Comparison of ENCODE assay signal across 9 cellular contexts in genomic region chr17:42312035-42312284, GRCh38. TPM values are rescaled to one million over a fixed set of nuclear protein-coding genes. Genes with fewer than 3 reads are reported as not detected.
DNase-seq lines count a peak whose midpoint lies in the region; ATAC-seq and TF ChIP-seq lines count a peak whose summit lies in the region.
"Had no signal": no experiment of that assay in that cellular context is flagged by ENCODE, and none has a peak within 500 bp of the region (broad histone marks: within the 10 kb centered on the region; RNA-seq: fewer than 3 reads in every experiment).

No MANE protein-coding gene starts in this region.

- no peak for ATAC-seq in GM21717 (IDR thresholded peaks at IDR 0.05; ENCODE audit: unreplicated experiment)

- H3K79me1 ChIP-seq in neuronal stem cell (ENCODE audit: low read depth, low read length) = no peaks in the 10 kb centered on the region

- no CpG with 5 or more reads among the region's 5 CpGs for whole genome bisulfite sequencing in neuronal stem cell (ENCODE audit: extremely low coverage in 2 of 2, insufficient read length in 2 of 2, insufficient replicate concordance in 1 of 2), 2 donors

- no peak overlapping the region for H2BK15ac ChIP-seq in neuronal stem cell (ENCODE audit: low read length)

- no peak overlapping the region for H4K8ac ChIP-seq in neuronal stem cell (ENCODE audit: low read depth, low read length)

- H3K23ac ChIP-seq in neuronal stem cell (ENCODE audit: low read depth, low read length, poor library complexity) = peak overlapping the region; percentile 35

- H4K91ac ChIP-seq in neuronal stem cell (ENCODE audit: low read depth, low read length, poor library complexity) = no peak overlapping the region

- TF ChIP-seq CTCF in AG04450 (IDR thresholded peaks at IDR 0.05; ENCODE audit: low read depth, low read length) (no peak), dorsolateral prefrontal cortex (IDR thresholded peaks at IDR 0.05 in 54 of 56, conservative IDR thresholded peaks at IDR 0.05 in 2 of 56; ENCODE audit: low read depth in 1 of 56, partially characterized antibody in 56 of 56) (no peak)

- H3K27ac ChIP-seq in AG04450 (ENCODE audit: low read depth, low read length) (peak overlapping the region; percentile 81), dorsolateral prefrontal cortex (peak overlapping the region in 57 of 59 donors; percentile 19 to 86 (median 73)), neuronal stem cell (replicated peaks; ENCODE audit: low read length) (no peak overlapping the region)
- H3K27ac ChIP-seq: epithelial cell of prostate had no signal

- H3K9ac ChIP-seq in neuronal stem cell (ENCODE audit: low read depth, low read length, poor library complexity) = no peak overlapping the region

- POLR2A ChIA-PET in AG04450 (lab: Yijun Ruan, JAX) = interaction anchor here (0.6 to 2.1 kb wide), 6 partner anchors 25 to 208 kb away, joined by 3 to 8 read pairs (median 4); partner anchors contain the start of gene CAVIN1

- H3K9me3 ChIP-seq in AG04450 (ENCODE audit: control insufficient read depth, insufficient read depth, low read length) (no peaks in the 10 kb centered on the region), neuronal stem cell (replicated peaks in 1 of 2; ENCODE audit: control insufficient read depth in 2 of 2, insufficient read depth in 1 of 2, low read depth in 1 of 2, low read length in 2 of 2) (no peaks in the 10 kb centered on the region)

- intact Hi-C loops in dorsolateral prefrontal cortex (cut with DNase I) = no loop called here

- no peak overlapping the region for H2BK12ac ChIP-seq in neuronal stem cell (ENCODE audit: low read length)

- no peak overlapping the region for H3K14ac ChIP-seq in neuronal stem cell (ENCODE audit: low read length)

- H3K4me1 ChIP-seq in neuronal stem cell (ENCODE audit: control insufficient read depth in 2 of 2, insufficient read depth in 1 of 2, low read depth in 1 of 2, low read length in 2 of 2) = peaks cover 16 to 21% of the 10 kb centered on the region in 2 donors

- CTCF ChIA-PET in AG04450 (lab: Charles Lee) = interaction anchor here (0.6 to 4.7 kb wide), 5 partner anchors 89 to 292 kb away, joined by 3 to 24 read pairs (median 11); partner anchors contain the start of gene NKIRAS2

- H3K4me3 ChIP-seq in AG04450 (ENCODE audit: low read depth, low read length) (no peak overlapping the region), dorsolateral prefrontal cortex (peak overlapping the region in 57 of 59 donors; percentile 11 to 68 (median 50)), neuronal stem cell (ENCODE audit: low read length in 2 of 2) (no peak overlapping the region)
- H3K4me3 ChIP-seq in Jurkat, Clone E6-1 (ENCODE audit: low read length) = peak overlapping the region; percentile 43

- no peak overlapping the region for H3K18ac ChIP-seq in neuronal stem cell (ENCODE audit: low read length)

- no peak overlapping the region for H2BK120ac ChIP-seq in neuronal stem cell (ENCODE audit: low read depth, low read length)

- H2AFZ ChIP-seq in neuronal stem cell (ENCODE audit: low read length) = no peak overlapping the region

- H2BK5ac ChIP-seq in neuronal stem cell (ENCODE audit: low read length) = no peak overlapping the region

- H2AK5ac ChIP-seq in neuronal stem cell (ENCODE audit: low read depth, low read length) = no peak overlapping the region

- no peak for DNase-seq in AG04450 (ENCODE audit: low read depth, low spot score)
- no peak for DNase-seq in Jurkat, Clone E6-1 (ENCODE audit: low read depth, low spot score)
- DNase-seq in dorsolateral prefrontal cortex = no peak
- no peak for DNase-seq in neuronal stem cell (ENCODE audit: low spot score)
- DNase-seq in AG20443 (ENCODE audit: low spot score) = no peak
- no peak for DNase-seq in MV-4-11 (lab: John Stamatoyannopoulos, UW)
- DNase-seq in Kasumi-1 (lab: John Stamatoyannopoulos, UW) = no peak

- no peak overlapping the region for H3K4me2 ChIP-seq in neuronal stem cell (ENCODE audit: insufficient read depth, low read length, poor library complexity, severe bottlenecking)

- H3K36me3 ChIP-seq in neuronal stem cell (replicated peaks in 1 of 2; ENCODE audit: control insufficient read depth in 2 of 2, insufficient read depth in 2 of 2, low read length in 2 of 2) = peaks cover 9 to 66% of the 10 kb centered on the region in 2 donors

- H3K4ac ChIP-seq in neuronal stem cell (ENCODE audit: low read length) = no peak overlapping the region

- H3K27me3 ChIP-seq in AG04450 (ENCODE audit: control insufficient read depth, insufficient read depth, low read length) = no peaks in the 10 kb centered on the region
- no peaks in the 10 kb centered on the region for H3K27me3 ChIP-seq in dorsolateral prefrontal cortex
- H3K27me3 ChIP-seq in neuronal stem cell (ENCODE audit: control insufficient read depth in 3 of 3, insufficient read depth in 3 of 3, low read depth in 1 of 3, low read length in 3 of 3) = no peaks in the 10 kb centered on the region

RNA-seq across cellular contexts. Expression of gene STAT5A, which starts 23.7 kb away (rescaled TPM):
- polyA plus RNA-seq in AG04450 (2011; rRNA removed) = 3.9 and 5.3 TPM in 2 replicates
- 4.6 and 7.9 TPM in 2 replicates for polyA minus RNA-seq in AG04450 (2011; rRNA and poly(A)+ RNA removed)
- polyA plus RNA-seq in Jurkat, Clone E6-1 (2012; ENCODE audit: insufficient read depth, insufficient read length) = 49.8 TPM
- 10 to 100 TPM in 71 of 120 experiments, 1 to 10 TPM in 49; 4.4 to 25.7 (median 10.8) TPM for total RNA-seq in dorsolateral prefrontal cortex
- 1.8 TPM for polyA plus RNA-seq in neuronal stem cell (2013, experiment 1 of 2)
- polyA plus RNA-seq in neuronal stem cell (2013, experiment 2 of 2) = 1.7 TPM

RNA-seq across cellular contexts. Expression of gene STAT5B, which starts 35.8 kb away (rescaled TPM):
- polyA plus RNA-seq in AG04450 (2011; rRNA removed) = 31.5 and 34.0 TPM in 2 replicates
- 45.2 and 49.3 TPM in 2 replicates for polyA minus RNA-seq in AG04450 (2011; rRNA and poly(A)+ RNA removed)
- polyA plus RNA-seq in Jurkat, Clone E6-1 (2012; ENCODE audit: insufficient read depth, insufficient read length) = 51.6 TPM
- total RNA-seq in dorsolateral prefrontal cortex = 10 to 100 TPM; 45.7 to 81.6 (median 60.4) TPM
- polyA plus RNA-seq in neuronal stem cell (2013, experiment 1 of 2) = 38.6 TPM
- polyA plus RNA-seq in neuronal stem cell (2013, experiment 2 of 2) = 40.6 TPM

Comparison
In these comparisons a context has a peak if more than half of its experiments do, and no peak if none do; other contexts are left out.
1. H3K4me3 ChIP-seq: peak in Jurkat, Clone E6-1 (single experiment) and dorsolateral prefrontal cortex (57 of 59); none in AG04450 (single experiment) and neuronal stem cell (0 of 2).